In the genomic region with DNA sequence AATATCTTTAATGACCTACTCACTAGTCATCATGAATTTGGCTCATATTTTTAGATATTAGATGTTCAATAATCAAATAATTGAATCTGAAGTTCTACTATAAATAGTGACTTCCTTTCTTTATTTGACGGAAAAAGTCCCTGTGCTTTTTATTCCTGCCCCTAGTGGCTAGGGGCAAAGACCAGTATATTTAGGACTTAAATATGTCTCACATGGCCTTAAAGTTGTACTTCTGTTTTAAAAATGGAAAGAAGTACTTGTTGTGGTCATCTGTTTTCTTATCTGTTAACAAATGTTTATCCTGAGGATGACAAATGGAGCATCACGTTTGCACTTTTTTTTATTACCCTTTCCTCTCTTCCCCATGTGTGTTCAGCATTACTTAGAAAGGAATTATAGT, we compare ENCODE assay signal across 1 cellular context.
TF ChIP-seq lines count a peak whose summit lies in the region.

No MANE protein-coding gene starts in this region.

TF ChIP-seq in GM23338, 12 proteins besides CTCF, POLR2A, EP300 and RAD21:
- TF ChIP-seq, protein P1, sequence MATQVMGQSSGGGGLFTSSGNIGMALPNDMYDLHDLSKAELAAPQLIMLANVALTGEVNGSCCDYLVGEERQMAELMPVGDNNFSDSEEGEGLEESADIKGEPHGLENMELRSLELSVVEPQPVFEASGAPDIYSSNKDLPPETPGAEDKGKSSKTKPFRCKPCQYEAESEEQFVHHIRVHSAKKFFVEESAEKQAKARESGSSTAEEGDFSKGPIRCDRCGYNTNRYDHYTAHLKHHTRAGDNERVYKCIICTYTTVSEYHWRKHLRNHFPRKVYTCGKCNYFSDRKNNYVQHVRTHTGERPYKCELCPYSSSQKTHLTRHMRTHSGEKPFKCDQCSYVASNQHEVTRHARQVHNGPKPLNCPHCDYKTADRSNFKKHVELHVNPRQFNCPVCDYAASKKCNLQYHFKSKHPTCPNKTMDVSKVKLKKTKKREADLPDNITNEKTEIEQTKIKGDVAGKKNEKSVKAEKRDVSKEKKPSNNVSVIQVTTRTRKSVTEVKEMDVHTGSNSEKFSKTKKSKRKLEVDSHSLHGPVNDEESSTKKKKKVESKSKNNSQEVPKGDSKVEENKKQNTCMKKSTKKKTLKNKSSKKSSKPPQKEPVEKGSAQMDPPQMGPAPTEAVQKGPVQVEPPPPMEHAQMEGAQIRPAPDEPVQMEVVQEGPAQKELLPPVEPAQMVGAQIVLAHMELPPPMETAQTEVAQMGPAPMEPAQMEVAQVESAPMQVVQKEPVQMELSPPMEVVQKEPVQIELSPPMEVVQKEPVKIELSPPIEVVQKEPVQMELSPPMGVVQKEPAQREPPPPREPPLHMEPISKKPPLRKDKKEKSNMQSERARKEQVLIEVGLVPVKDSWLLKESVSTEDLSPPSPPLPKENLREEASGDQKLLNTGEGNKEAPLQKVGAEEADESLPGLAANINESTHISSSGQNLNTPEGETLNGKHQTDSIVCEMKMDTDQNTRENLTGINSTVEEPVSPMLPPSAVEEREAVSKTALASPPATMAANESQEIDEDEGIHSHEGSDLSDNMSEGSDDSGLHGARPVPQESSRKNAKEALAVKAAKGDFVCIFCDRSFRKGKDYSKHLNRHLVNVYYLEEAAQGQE (IDR thresholded peaks at IDR 0.05; ENCODE audit: unreplicated experiment) = no peak
- TF ChIP-seq JUNB (IDR thresholded peaks at IDR 0.05; ENCODE audit: unreplicated experiment) (no peak), ZNF114 (CRISPR knock-in tag; IDR thresholded peaks at IDR 0.05) (no peak), NANOG (IDR thresholded peaks at IDR 0.05; ENCODE audit: borderline replicate concordance) (no peak), EZH2 (IDR thresholded peaks at IDR 0.05; ENCODE audit: low read depth, unreplicated experiment) (no peak), ETS1 (IDR thresholded peaks at IDR 0.05) (no peak), POLR2AphosphoS5 (IDR thresholded peaks at IDR 0.05; ENCODE audit: low read depth) (no peak), EZH2phosphoT487 (IDR thresholded peaks at IDR 0.05; ENCODE audit: unreplicated experiment) (no peak), STAT1 (IDR thresholded peaks at IDR 0.05; ENCODE audit: unreplicated experiment) (no peak), CREB1 (CRISPR knock-in tag; IDR thresholded peaks at IDR 0.05; ENCODE audit: low read depth) (no peak), ZNF331 (CRISPR knock-in tag; IDR thresholded peaks at IDR 0.05; ENCODE audit: low read depth) (no peak)
- TF ChIP-seq, protein P2, sequence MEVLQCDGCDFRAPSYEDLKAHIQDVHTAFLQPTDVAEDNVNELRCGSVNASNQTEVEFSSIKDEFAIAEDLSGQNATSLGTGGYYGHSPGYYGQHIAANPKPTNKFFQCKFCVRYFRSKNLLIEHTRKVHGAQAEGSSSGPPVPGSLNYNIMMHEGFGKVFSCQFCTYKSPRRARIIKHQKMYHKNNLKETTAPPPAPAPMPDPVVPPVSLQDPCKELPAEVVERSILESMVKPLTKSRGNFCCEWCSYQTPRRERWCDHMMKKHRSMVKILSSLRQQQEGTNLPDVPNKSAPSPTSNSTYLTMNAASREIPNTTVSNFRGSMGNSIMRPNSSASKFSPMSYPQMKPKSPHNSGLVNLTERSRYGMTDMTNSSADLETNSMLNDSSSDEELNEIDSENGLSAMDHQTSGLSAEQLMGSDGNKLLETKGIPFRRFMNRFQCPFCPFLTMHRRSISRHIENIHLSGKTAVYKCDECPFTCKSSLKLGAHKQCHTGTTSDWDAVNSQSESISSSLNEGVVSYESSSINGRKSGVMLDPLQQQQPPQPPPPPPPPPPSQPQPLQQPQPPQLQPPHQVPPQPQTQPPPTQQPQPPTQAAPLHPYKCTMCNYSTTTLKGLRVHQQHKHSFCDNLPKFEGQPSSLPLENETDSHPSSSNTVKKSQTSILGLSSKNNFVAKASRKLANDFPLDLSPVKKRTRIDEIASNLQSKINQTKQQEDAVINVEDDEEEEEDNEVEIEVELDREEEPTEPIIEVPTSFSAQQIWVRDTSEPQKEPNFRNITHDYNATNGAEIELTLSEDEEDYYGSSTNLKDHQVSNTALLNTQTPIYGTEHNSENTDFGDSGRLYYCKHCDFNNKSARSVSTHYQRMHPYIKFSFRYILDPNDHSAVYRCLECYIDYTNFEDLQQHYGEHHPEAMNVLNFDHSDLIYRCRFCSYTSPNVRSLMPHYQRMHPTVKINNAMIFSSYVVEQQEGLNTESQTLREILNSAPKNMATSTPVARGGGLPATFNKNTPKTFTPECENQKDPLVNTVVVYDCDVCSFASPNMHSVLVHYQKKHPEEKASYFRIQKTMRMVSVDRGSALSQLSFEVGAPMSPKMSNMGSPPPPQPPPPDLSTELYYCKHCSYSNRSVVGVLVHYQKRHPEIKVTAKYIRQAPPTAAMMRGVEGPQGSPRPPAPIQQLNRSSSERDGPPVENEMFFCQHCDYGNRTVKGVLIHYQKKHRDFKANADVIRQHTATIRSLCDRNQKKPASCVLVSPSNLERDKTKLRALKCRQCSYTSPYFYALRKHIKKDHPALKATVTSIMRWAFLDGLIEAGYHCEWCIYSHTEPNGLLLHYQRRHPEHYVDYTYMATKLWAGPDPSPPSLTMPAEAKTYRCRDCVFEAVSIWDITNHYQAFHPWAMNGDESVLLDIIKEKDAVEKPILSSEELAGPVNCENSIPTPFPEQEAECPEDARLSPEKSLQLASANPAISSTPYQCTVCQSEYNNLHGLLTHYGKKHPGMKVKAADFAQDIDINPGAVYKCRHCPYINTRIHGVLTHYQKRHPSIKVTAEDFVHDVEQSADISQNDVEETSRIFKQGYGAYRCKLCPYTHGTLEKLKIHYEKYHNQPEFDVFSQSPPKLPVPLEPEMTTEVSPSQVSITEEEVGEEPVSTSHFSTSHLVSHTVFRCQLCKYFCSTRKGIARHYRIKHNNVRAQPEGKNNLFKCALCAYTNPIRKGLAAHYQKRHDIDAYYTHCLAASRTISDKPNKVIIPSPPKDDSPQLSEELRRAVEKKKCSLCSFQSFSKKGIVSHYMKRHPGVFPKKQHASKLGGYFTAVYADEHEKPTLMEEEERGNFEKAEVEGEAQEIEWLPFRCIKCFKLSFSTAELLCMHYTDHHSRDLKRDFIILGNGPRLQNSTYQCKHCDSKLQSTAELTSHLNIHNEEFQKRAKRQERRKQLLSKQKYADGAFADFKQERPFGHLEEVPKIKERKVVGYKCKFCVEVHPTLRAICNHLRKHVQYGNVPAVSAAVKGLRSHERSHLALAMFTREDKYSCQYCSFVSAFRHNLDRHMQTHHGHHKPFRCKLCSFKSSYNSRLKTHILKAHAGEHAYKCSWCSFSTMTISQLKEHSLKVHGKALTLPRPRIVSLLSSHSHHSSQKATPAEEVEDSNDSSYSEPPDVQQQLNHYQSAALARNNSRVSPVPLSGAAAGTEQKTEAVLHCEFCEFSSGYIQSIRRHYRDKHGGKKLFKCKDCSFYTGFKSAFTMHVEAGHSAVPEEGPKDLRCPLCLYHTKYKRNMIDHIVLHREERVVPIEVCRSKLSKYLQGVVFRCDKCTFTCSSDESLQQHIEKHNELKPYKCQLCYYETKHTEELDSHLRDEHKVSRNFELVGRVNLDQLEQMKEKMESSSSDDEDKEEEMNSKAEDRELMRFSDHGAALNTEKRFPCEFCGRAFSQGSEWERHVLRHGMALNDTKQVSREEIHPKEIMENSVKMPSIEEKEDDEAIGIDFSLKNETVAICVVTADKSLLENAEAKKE (CRISPR knock-in tag; IDR thresholded peaks at IDR 0.05) = no peak
